8 cellular contexts compared by ENCODE assay signal in the genomic region with DNA sequence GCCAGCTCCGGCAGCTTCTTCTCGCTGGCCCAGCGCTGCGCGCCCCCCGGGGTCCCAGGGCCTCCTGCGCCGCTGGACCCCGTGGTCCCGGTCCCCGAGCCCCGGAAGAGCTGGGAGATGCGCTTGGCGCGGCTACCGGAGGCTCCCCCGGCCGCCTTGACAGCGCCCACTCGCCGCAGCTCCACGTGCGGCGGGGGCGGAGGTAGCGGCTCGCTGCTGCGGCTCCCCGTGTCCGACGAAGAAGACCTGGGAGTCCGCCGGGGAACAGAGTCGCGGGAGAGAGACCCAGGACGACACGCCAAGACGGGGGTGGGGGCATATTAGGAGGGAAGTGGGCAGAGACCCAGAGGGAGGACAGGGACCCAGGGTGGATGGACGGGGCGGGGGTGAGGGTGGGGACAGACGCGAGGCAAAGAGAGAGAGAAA. TPM values are rescaled to one million over a fixed set of nuclear protein-coding genes. Genes with fewer than 3 reads are reported as not detected.
A peak's percentile ranks its signal among the peaks of the same experiment; 100 is the strongest.
DNase-seq lines count a peak whose midpoint lies in the region; TF ChIP-seq lines count a peak whose summit lies in the region.

No MANE protein-coding gene starts in this region.

- H3K27ac ChIP-seq in colonic mucosa: no peak overlapping the region
- H3K27ac ChIP-seq in mesodermal cell (ENCODE audit: low read depth, low read length, severe bottlenecking): no peak overlapping the region

- H3K36me3 ChIP-seq in colonic mucosa (no peaks in the 10 kb centered on the region), mesodermal cell (ENCODE audit: control insufficient read depth, insufficient read depth, low read length) (no peaks in the 10 kb centered on the region)

- H3K9me3 ChIP-seq in colonic mucosa (no peaks in the 10 kb centered on the region), mesodermal cell (ENCODE audit: control insufficient read depth, low read length) (no peaks in the 10 kb centered on the region)

- 9 to 11% methylated on average over 21 to 42 of the region's 42 CpGs for WGBS in mesodermal cell (ENCODE audit: insufficient coverage in 2 of 2), 2 experiments

- intact Hi-C loops in colonic mucosa (cut with DNase I): loop anchor here (5.0 kb wide), 2 partner anchors 62 to 92 kb away; partner anchors contain the start of gene CA11

- H3K9ac ChIP-seq in colonic mucosa (ENCODE audit: low read depth in 2 of 2, low read length in 2 of 2): peak overlapping the region in 1 of 2 donors; percentile 58

- H3K4me1 ChIP-seq in colonic mucosa (no peaks in the 10 kb centered on the region), mesodermal cell (ENCODE audit: control insufficient read depth, insufficient read depth, low read length, poor library complexity, severe bottlenecking) (no peaks in the 10 kb centered on the region)

- TF ChIP-seq CTCF in colonic mucosa (IDR thresholded peaks at IDR 0.05): no peak

- peak overlapping the region; percentile 47 for H3K4me3 ChIP-seq in colonic mucosa
- H3K4me3 ChIP-seq in mesodermal cell (ENCODE audit: extremely low read depth, insufficient read depth, low read length, poor library complexity, severe bottlenecking): peak overlapping the region; percentile 49

- DNase-seq in stimulated activated CD4-positive, alpha-beta T cell treated with anti-CD3 and anti-CD28 coated beads, Interleukin-4, amount 100 ng/mL, for 1 hour: peak; percentile 14
- no peak for DNase-seq in stimulated activated CD4-positive, alpha-beta T cell treated with anti-CD3 and anti-CD28 coated beads, Interleukin-4, amount 100 ng/mL, for 24 hours
- DNase-seq in colonic mucosa (no peak), NCI-H1436 (lab: John Stamatoyannopoulos, UW) (no peak), GOT3 (lab: John Stamatoyannopoulos, UW) (no peak), NCI-H345 (lab: John Stamatoyannopoulos, UW) (no peak), retina (no peak)

- peaks cover 5% of the 10 kb centered on the region for H3K27me3 ChIP-seq in colonic mucosa

RNA-seq across cellular contexts. Expression of gene RASIP1, which starts 1.0 kb away (rescaled TPM):
- 1 to 10 TPM; 2.2 to 4.8 TPM for total RNA-seq in colonic mucosa
- 32.1 TPM for polyA plus RNA-seq in mesodermal cell (2013, experiment 1 of 2)
- 17.9 TPM for polyA plus RNA-seq in mesodermal cell (2013, experiment 2 of 2)

RNA-seq across cellular contexts. Expression of gene IZUMO1, which starts 7.3 kb away (rescaled TPM):
- total RNA-seq in colonic mucosa: not detected
- 0.55 TPM for polyA plus RNA-seq in mesodermal cell (2013, experiment 1 of 2)
- 0.20 TPM for polyA plus RNA-seq in mesodermal cell (2013, experiment 2 of 2)

RNA-seq across cellular contexts. Expression of gene FUT1, which starts 13.0 kb away (rescaled TPM):
- under 1 TPM; 0.59 to 0.80 TPM for total RNA-seq in colonic mucosa
- 1.6 TPM for polyA plus RNA-seq in mesodermal cell (2013, experiment 1 of 2)
- 1.2 TPM for polyA plus RNA-seq in mesodermal cell (2013, experiment 2 of 2)

RNA-seq across cellular contexts. Expression of gene FGF21, which starts 15.9 kb away (rescaled TPM):
- not detected for total RNA-seq in colonic mucosa
- not detected for polyA plus RNA-seq in mesodermal cell (2013, experiment 1 of 2)
- 0.35 TPM for polyA plus RNA-seq in mesodermal cell (2013, experiment 2 of 2)

RNA-seq across cellular contexts. Expression of gene MAMSTR, which starts 19.9 kb away (rescaled TPM):
- total RNA-seq in colonic mucosa: 1 to 10 TPM in 1 of 2 donors, under 1 TPM in 1; 0.35 to 1.2 TPM
- 0.70 TPM for polyA plus RNA-seq in mesodermal cell (2013, experiment 1 of 2)
- 1.1 TPM for polyA plus RNA-seq in mesodermal cell (2013, experiment 2 of 2)
